Comparison of ENCODE assay signal across 9 cellular contexts in the genomic region with DNA sequence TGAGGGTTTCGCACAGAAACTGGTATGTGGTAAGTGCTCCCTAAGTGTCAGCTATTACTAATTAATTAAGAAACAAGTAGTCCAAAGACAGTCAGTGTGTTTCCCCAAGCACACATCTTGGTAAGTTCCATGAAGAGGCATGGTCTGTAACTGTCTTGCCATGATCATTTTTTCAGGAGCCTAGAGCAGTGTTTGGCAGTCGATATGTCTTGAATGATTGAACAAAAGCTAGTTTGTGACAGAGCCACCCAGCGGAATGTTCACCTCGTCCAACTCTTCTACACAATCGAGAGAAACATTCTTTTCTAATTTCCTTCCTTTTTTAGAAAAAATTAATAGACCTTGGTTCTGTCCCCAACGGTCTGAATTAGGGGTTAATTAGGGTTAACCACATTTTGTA. TPM values are rescaled to one million over a fixed set of nuclear protein-coding genes. Genes with fewer than 3 reads are reported as not detected.
DNase-seq lines count a peak whose midpoint lies in the region; ATAC-seq and TF ChIP-seq lines count a peak whose summit lies in the region.
"Had no signal": no experiment of that assay in that cellular context is flagged by ENCODE, and none has a peak within 500 bp of the region (broad histone marks: within the 10 kb centered on the region; RNA-seq: fewer than 3 reads in every experiment).

No MANE protein-coding gene starts in this region.

- H3K9me3 ChIP-seq in aorta (ENCODE audit: control insufficient read depth, low read length): peaks cover 7% of the 10 kb centered on the region

- H3K4me1 Mint-ChIP-seq in activated naive CD8-positive, alpha-beta T cell treated with anti-CD3 and anti-CD28 coated beads, Interleukin-2, amount 50 U/mL, for 24 hours: peaks cover 15% of the 10 kb centered on the region

- H3K27me3 ChIP-seq in aorta (ENCODE audit: control insufficient read depth in 1 of 2, insufficient read depth in 2 of 2, low read length in 1 of 2): no peaks in the 10 kb centered on the region

- peaks cover 3% of the 10 kb centered on the region for H3K36me3 Mint-ChIP-seq in activated naive CD8-positive, alpha-beta T cell treated with anti-CD3 and anti-CD28 coated beads, Interleukin-2, amount 50 U/mL, for 24 hours (ENCODE audit: low read depth)

- H3K9me3 Mint-ChIP-seq in activated naive CD8-positive, alpha-beta T cell treated with anti-CD3 and anti-CD28 coated beads, Interleukin-2, amount 50 U/mL, for 24 hours: peaks cover 7% of the 10 kb centered on the region

- no peak overlapping the region for H3K4me3 ChIP-seq in aorta (ENCODE audit: low read length in 2 of 2)

- peak overlapping the region; percentile 59 for H3K4me3 Mint-ChIP-seq in activated naive CD8-positive, alpha-beta T cell treated with anti-CD3 and anti-CD28 coated beads, Interleukin-2, amount 50 U/mL, for 24 hours

- H3K27ac ChIP-seq in 22Rv1 (0 out of 2 replicates have a peak overlapping the region, but pooled peaks have one; percentile 9), aorta (ENCODE audit: low read depth in 1 of 2, low read length in 2 of 2) (no peak overlapping the region)

- H3K27ac Mint-ChIP-seq in activated naive CD8-positive, alpha-beta T cell treated with anti-CD3 and anti-CD28 coated beads, Interleukin-2, amount 50 U/mL, for 24 hours: peak overlapping the region; percentile 83
- H3K27ac Mint-ChIP-seq: progenitor cell of endocrine pancreas had no signal

- 64 to 77% methylated on average over 6 of the region's 6 CpGs for WGBS in aorta, 2 donors

- H3K36me3 ChIP-seq in aorta (ENCODE audit: control insufficient read depth in 1 of 2, insufficient read depth in 2 of 2, low read length in 1 of 2): no peaks in the 10 kb centered on the region

- no peaks in the 10 kb centered on the region for H3K4me1 ChIP-seq in aorta (ENCODE audit: control insufficient read depth in 1 of 2, insufficient read depth in 2 of 2, low read length in 2 of 2)

- TF ChIP-seq CTCF in 22Rv1 (IDR thresholded peaks at IDR 0.05): no peak

- intact Hi-C loops in aorta (cut with DNase I): no loop called here

- DNase-seq in activated naive CD8-positive, alpha-beta T cell treated with anti-CD3 and anti-CD28 coated beads, Interleukin-2, amount 50 U/mL, for 24 hours: no peak
- DNase-seq in medulla oblongata (ENCODE audit: extremely low spot score) (peak; percentile 22), aorta (no peak)
- DNase-seq in stimulated activated CD4-positive, alpha-beta T cell treated with anti-CD3 and anti-CD28 coated beads, Interleukin-2, amount 100 ng/mL, for 24 hours: no peak

- no peaks in the 10 kb centered on the region for H3K27me3 Mint-ChIP-seq in activated naive CD8-positive, alpha-beta T cell treated with anti-CD3 and anti-CD28 coated beads, Interleukin-2, amount 50 U/mL, for 24 hours
- H3K27me3 Mint-ChIP-seq: progenitor cell of endocrine pancreas had no signal

- ATAC-seq in HG02970 (IDR thresholded peaks at IDR 0.05; ENCODE audit: low FRiP score, unreplicated experiment): peak; percentile 24
- ATAC-seq in activated naive CD8-positive, alpha-beta T cell treated with anti-CD3 and anti-CD28 coated beads, Interleukin-2, amount 50 U/mL, for 24 hours: no peak
- no peak for ATAC-seq in GM19463 (IDR thresholded peaks at IDR 0.05; ENCODE audit: unreplicated experiment)
- no peak for ATAC-seq in GM18858 (IDR thresholded peaks at IDR 0.05; ENCODE audit: unreplicated experiment)
- ATAC-seq in aorta (ENCODE audit: low FRiP score): no peak

RNA-seq across cellular contexts. Expression of a gene that starts 57.5 kb away (rescaled TPM):
- total RNA-seq in aorta: 1,000 to 10,000 TPM; 2,602 to 2,677 TPM
- polyA plus RNA-seq in aorta: 1,000 to 10,000 TPM; 5,184 to 9,506 TPM
